Comparison of ENCODE assay signal across 13 cellular contexts in the genomic region with DNA sequence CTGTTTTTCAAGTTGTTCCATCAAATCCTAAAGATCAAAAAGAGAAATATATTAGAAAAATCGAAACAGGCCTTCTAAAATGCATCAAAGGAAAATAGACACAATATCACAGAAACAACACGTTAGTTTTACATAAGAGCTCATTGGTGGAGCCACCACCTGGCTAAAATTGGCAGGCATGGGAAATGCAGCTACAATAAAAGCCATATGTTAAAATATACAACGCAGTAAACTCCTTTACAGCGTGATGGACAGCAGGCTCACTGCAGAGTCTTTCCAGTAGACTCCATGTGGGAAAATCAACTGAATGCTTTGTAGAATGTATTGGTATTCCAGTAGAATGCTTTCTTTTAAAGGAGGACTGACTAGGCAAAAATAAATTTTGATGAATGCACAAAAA. TPM values are rescaled to one million over a fixed set of nuclear protein-coding genes. Genes with fewer than 3 reads are reported as not detected.
DNase-seq lines count a peak whose midpoint lies in the region; ATAC-seq and TF ChIP-seq lines count a peak whose summit lies in the region.
"Had no signal": no experiment of that assay in that cellular context is flagged by ENCODE, and none has a peak within 500 bp of the region (broad histone marks: within the 10 kb centered on the region; RNA-seq: fewer than 3 reads in every experiment).

No MANE protein-coding gene starts in this region.

- DNase-seq in DMS 273 (lab: John Stamatoyannopoulos, UW; ENCODE audit: unreplicated experiment): peak; percentile 58
- no peak for DNase-seq in DMS 273 treated with DMSO at 0.1 percent for 48 hours (lab: John Stamatoyannopoulos, UW)
- DNase-seq in NAMALWA (ENCODE audit: low spot score): peak; percentile 32
- DNase-seq in cerebellar cortex (ENCODE audit: low spot score): peak; percentile 68
- DNase-seq in osteocyte (ENCODE audit: extremely low spot score, unreplicated experiment): no peak
- no peak for DNase-seq in NCI-H748 treated with DMSO at 0.1 percent for 48 hours (lab: John Stamatoyannopoulos, UW)
- no peak for DNase-seq in NCI-H128 (lab: John Stamatoyannopoulos, UW; ENCODE audit: unreplicated experiment)
- DNase-seq: 8988T; activated CD4-positive, alpha-beta T cell treated with anti-CD3 and anti-CD28 coated beads for 4 hours; Calu3; MG63 had no signal

- peaks cover 26% of the 10 kb centered on the region for H3K4me1 Mint-ChIP-seq in osteocyte (ENCODE audit: unreplicated experiment)

- no peaks in the 10 kb centered on the region for H3K9me3 Mint-ChIP-seq in osteocyte (ENCODE audit: unreplicated experiment)
- H3K9me3 Mint-ChIP-seq: activated T-helper 17 cell treated with anti-CD3 and anti-CD28 coated beads, Interleukin-2, amount 50 U/mL, for 72 hours had no signal

- H3K4me3 Mint-ChIP-seq in osteocyte (ENCODE audit: unreplicated experiment): no peak overlapping the region
- H3K4me3 Mint-ChIP-seq: activated T-helper 17 cell treated with anti-CD3 and anti-CD28 coated beads, Interleukin-2, amount 50 U/mL, for 72 hours had no signal

- H3K27me3 Mint-ChIP-seq in osteocyte (ENCODE audit: unreplicated experiment): no peaks in the 10 kb centered on the region
- H3K27me3 Mint-ChIP-seq: activated T-helper 17 cell treated with anti-CD3 and anti-CD28 coated beads, Interleukin-2, amount 50 U/mL, for 72 hours had no signal

- no peak overlapping the region for H3K27ac Mint-ChIP-seq in osteocyte (ENCODE audit: unreplicated experiment)

- peak; percentile 38 for TF ChIP-seq CTCF in osteocyte (IDR thresholded peaks at IDR 0.05)

- ATAC-seq in HG03342 (IDR thresholded peaks at IDR 0.05; ENCODE audit: unreplicated experiment): no peak

- H3K36me3 Mint-ChIP-seq in osteocyte (ENCODE audit: unreplicated experiment): peaks cover 21% of the 10 kb centered on the region

RNA-seq across cellular contexts. Expression of a gene that starts 40.9 kb away (rescaled TPM):
- 2.7 and 4.0 TPM in 2 replicates for total RNA-seq in osteocyte

Comparison
In these comparisons a context has a peak if more than half of its experiments do, and no peak if none do; other contexts are left out.
1. DNase-seq: peak in DMS 273 (single experiment), NAMALWA (single experiment) and cerebellar cortex (single experiment); none in DMS 273 treated with DMSO at 0.1 percent for 48 hours (single experiment), osteocyte (single experiment), NCI-H748 treated with DMSO at 0.1 percent for 48 hours (single experiment) and NCI-H128 (single experiment).